14 cellular contexts compared by ENCODE assay signal in the genomic region with DNA sequence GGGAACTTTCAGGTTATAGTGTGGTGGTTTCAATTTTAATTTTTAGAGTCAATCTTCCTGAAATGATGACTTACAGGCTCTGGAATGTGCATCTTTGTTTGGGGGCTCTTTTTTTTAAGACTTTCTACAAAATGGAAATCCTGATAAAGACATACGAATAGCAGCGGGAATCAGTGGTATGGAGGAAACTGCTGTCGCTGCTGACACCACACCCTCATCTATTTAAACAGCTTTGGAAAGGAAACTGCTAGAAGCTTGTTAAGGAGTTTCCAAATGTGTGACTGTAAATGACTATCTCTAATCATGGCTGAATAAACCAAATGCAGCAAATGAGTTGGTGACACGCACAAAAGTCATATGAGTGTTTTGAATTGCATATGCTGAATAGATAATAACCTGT.
"Had no signal": no experiment of that assay in that cellular context is flagged by ENCODE, and none has a peak within 500 bp of the region (broad histone marks: within the 10 kb centered on the region; RNA-seq: fewer than 3 reads in every experiment).

No MANE protein-coding gene starts in this region.

- H3K4me3 Mint-ChIP-seq: activated CD8-positive, alpha-beta T cell treated with anti-CD3 and anti-CD28 coated beads for 36 hours; activated naive CD8-positive, alpha-beta T cell treated with anti-CD3 and anti-CD28 coated beads, Interleukin-2, amount 10 ng/mL, durations not matched to agents 7 days and 5 days; effector memory CD8-positive, alpha-beta T cell; stimulated activated effector memory CD8-positive, alpha-beta T cell treated with anti-CD3 and anti-CD28 coated beads, Interleukin-12 subunit alpha, Interleukin-12 subunit beta, amount 100 ng/mL, for 72 hours; T-helper 2 cell treated with Interferon-gamma antibody and Interleukin-4, amounts not matched to agents 5 μg/mL and 100 μg/mL, for 36 hours had no signal

- H3K27ac Mint-ChIP-seq: activated CD8-positive, alpha-beta T cell treated with anti-CD3 and anti-CD28 coated beads for 36 hours; activated naive CD8-positive, alpha-beta T cell treated with anti-CD3 and anti-CD28 coated beads, Interleukin-2, amount 10 ng/mL, durations not matched to agents 7 days and 5 days; effector memory CD8-positive, alpha-beta T cell; stimulated activated effector memory CD8-positive, alpha-beta T cell treated with anti-CD3 and anti-CD28 coated beads, Interleukin-12 subunit alpha, Interleukin-12 subunit beta, amount 100 ng/mL, for 72 hours; T-helper 2 cell treated with Interferon-gamma antibody and Interleukin-4, amounts not matched to agents 5 μg/mL and 100 μg/mL, for 36 hours had no signal

- H3K4me1 Mint-ChIP-seq: activated naive CD8-positive, alpha-beta T cell treated with anti-CD3 and anti-CD28 coated beads, Interleukin-2, amount 10 ng/mL, durations not matched to agents 7 days and 5 days; stimulated activated effector memory CD8-positive, alpha-beta T cell treated with anti-CD3 and anti-CD28 coated beads, Interleukin-12 subunit alpha, Interleukin-12 subunit beta, amount 100 ng/mL, for 72 hours had no signal

- H3K36me3 ChIP-seq: cardiac muscle cell, ovary, tibial nerve, vagina had no signal

- H3K9me3 Mint-ChIP-seq: activated CD8-positive, alpha-beta T cell treated with anti-CD3 and anti-CD28 coated beads for 36 hours; activated naive CD8-positive, alpha-beta T cell treated with anti-CD3 and anti-CD28 coated beads, Interleukin-2, amount 10 ng/mL, durations not matched to agents 7 days and 5 days; T-helper 2 cell treated with Interferon-gamma antibody and Interleukin-4, amounts not matched to agents 5 μg/mL and 100 μg/mL, for 36 hours had no signal

- H3K4me3 ChIP-seq: cardiac muscle cell, ovary, tibial nerve, vagina had no signal

- H3K27ac ChIP-seq: cardiac muscle cell, ovary, tibial nerve, vagina had no signal

- H3K9me3 ChIP-seq: ovary, tibial nerve, vagina had no signal

- H3K36me3 Mint-ChIP-seq: activated naive CD8-positive, alpha-beta T cell treated with anti-CD3 and anti-CD28 coated beads, Interleukin-2, amount 10 ng/mL, durations not matched to agents 7 days and 5 days; stimulated activated effector memory CD8-positive, alpha-beta T cell treated with anti-CD3 and anti-CD28 coated beads, Interleukin-12 subunit alpha, Interleukin-12 subunit beta, amount 100 ng/mL, for 72 hours had no signal

- DNase-seq: activated CD4-positive, alpha-beta T cell treated with anti-CD3 and anti-CD28 coated beads for 1 hour; activated CD8-positive, alpha-beta memory T cell treated with anti-CD3 and anti-CD28 coated beads, Interleukin-2, amount 50 U/mL, for 4 hours; activated CD8-positive, alpha-beta T cell treated with anti-CD3 and anti-CD28 coated beads for 36 hours; activated naive CD8-positive, alpha-beta T cell treated with anti-CD3 and anti-CD28 coated beads, Interleukin-2, amount 10 ng/mL, durations not matched to agents 7 days and 5 days; anterior cingulate cortex; cortex of kidney; effector memory CD8-positive, alpha-beta T cell; ovary; SW 1271 had no signal

- H3K27me3 ChIP-seq: cardiac muscle cell, ovary, tibial nerve, vagina had no signal
